ENCODE assay signal across 9 cellular contexts in genomic region chr3:56831572-56831971, GRCh38.
"Had no signal": no experiment of that assay in that cellular context is flagged by ENCODE, and none has a peak within 500 bp of the region (broad histone marks: within the 10 kb centered on the region; RNA-seq: fewer than 3 reads in every experiment).

No MANE protein-coding gene starts in this region.

- H3K36me3 Mint-ChIP-seq: IgD-negative memory B cell had no signal

- H3K36me3 ChIP-seq: HAP-1 had no signal

- H3K9ac ChIP-seq: GM23248, KMS-11 had no signal

- DNase-seq: GM23248, GOT3, H7, HFFc6, KBM-7 had no signal

- H3K27me3 Mint-ChIP-seq: IgD-negative memory B cell had no signal

- H3K9me3 ChIP-seq: HAP-1 had no signal

- H2AFZ ChIP-seq: GM23248 had no signal

- ATAC-seq: HCT116 had no signal

- H3K9me3 Mint-ChIP-seq: HFFc6, IgD-negative memory B cell had no signal

- H3K4me3 Mint-ChIP-seq: HFFc6, IgD-negative memory B cell had no signal

- H3K27ac Mint-ChIP-seq: HFFc6, IgD-negative memory B cell had no signal

- H3K4me3 ChIP-seq: GM23248, HAP-1 had no signal

- H3K4me2 ChIP-seq: KMS-11 had no signal

- H3K27ac ChIP-seq: GM23248, KMS-11 had no signal
